In genomic region chr3:54955941-54956340, GRCh38 we compare ENCODE assay signal across 26 cellular contexts. TPM values are rescaled to one million over a fixed set of nuclear protein-coding genes. Genes with fewer than 3 reads are reported as not detected.
"Had no signal": no experiment of that assay in that cellular context is flagged by ENCODE, and none has a peak within 500 bp of the region (broad histone marks: within the 10 kb centered on the region; RNA-seq: fewer than 3 reads in every experiment).

No MANE protein-coding gene starts in this region.

- ATAC-seq: effector memory CD8-positive, alpha-beta T cell; gastroesophageal sphincter; left cardiac atrium; left ventricle myocardium superior; naive thymus-derived CD4-positive, alpha-beta T cell; stimulated activated memory B cell treated with anti-CD40 and anti-IgM and Interleukin-4, amounts not matched to agents 10 μg/mL and 1 μg/mL and 100 μg/mL, for 72 hours had no signal

- H3K4me1 ChIP-seq: right atrium auricular region had no signal

- H3K27ac Mint-ChIP-seq: effector memory CD8-positive, alpha-beta T cell; immature natural killer cell; naive thymus-derived CD4-positive, alpha-beta T cell; stimulated activated memory B cell treated with anti-CD40 and anti-IgM and Interleukin-4, amounts not matched to agents 10 μg/mL and 1 μg/mL and 100 μg/mL, for 72 hours; stimulated activated naive CD8-positive, alpha-beta T cell treated with anti-CD3 and anti-CD28 coated beads, Interleukin-15, Interleukin-2, amounts not matched to agents 100 ng/mL and 50 ng/mL, for 24 hours had no signal

- H3K27me3 ChIP-seq: esophagus squamous epithelium, gastroesophageal sphincter, right atrium auricular region, sigmoid colon, tibial artery had no signal

- DNase-seq: effector memory CD8-positive, alpha-beta T cell; esophagus squamous epithelium; foreskin fibroblast; immature natural killer cell; kidney; left cardiac atrium; left ventricle myocardium superior; naive thymus-derived CD4-positive, alpha-beta T cell; sigmoid colon; stimulated activated CD4-positive, alpha-beta T cell treated with anti-CD3 and anti-CD28 coated beads, Interleukin-2, amount 100 ng/mL, for 48 hours; tibial artery had no signal

- H3K4me1 Mint-ChIP-seq: central memory CD8-positive, alpha-beta T cell; immature natural killer cell; naive thymus-derived CD4-positive, alpha-beta T cell; stimulated activated memory B cell treated with anti-CD40 and anti-IgM and Interleukin-4, amounts not matched to agents 10 μg/mL and 1 μg/mL and 100 μg/mL, for 72 hours had no signal

- H3K27me3 Mint-ChIP-seq: central memory CD8-positive, alpha-beta T cell; effector memory CD8-positive, alpha-beta T cell; naive thymus-derived CD4-positive, alpha-beta T cell; stimulated activated memory B cell treated with anti-CD40 and anti-IgM and Interleukin-4, amounts not matched to agents 10 μg/mL and 1 μg/mL and 100 μg/mL, for 72 hours; stimulated activated naive CD8-positive, alpha-beta T cell treated with anti-CD3 and anti-CD28 coated beads, Interleukin-15, Interleukin-2, amounts not matched to agents 100 ng/mL and 50 ng/mL, for 24 hours had no signal

- H3K9me3 Mint-ChIP-seq: central memory CD8-positive, alpha-beta T cell; naive thymus-derived CD4-positive, alpha-beta T cell; stimulated activated memory B cell treated with anti-CD40 and anti-IgM and Interleukin-4, amounts not matched to agents 10 μg/mL and 1 μg/mL and 100 μg/mL, for 72 hours; stimulated activated naive CD8-positive, alpha-beta T cell treated with anti-CD3 and anti-CD28 coated beads, Interleukin-15, Interleukin-2, amounts not matched to agents 100 ng/mL and 50 ng/mL, for 24 hours had no signal

- H3K36me3 ChIP-seq: esophagus squamous epithelium, gastroesophageal sphincter, right atrium auricular region, sigmoid colon, tibial artery had no signal

- FAIRE-seq: kidney had no signal

- H3K4me3 ChIP-seq: esophagus squamous epithelium, gastroesophageal sphincter, lung, right atrium auricular region, sigmoid colon, skin epidermis, tibial artery had no signal

- H3K4me3 Mint-ChIP-seq: central memory CD8-positive, alpha-beta T cell; effector memory CD8-positive, alpha-beta T cell; immature natural killer cell; naive thymus-derived CD4-positive, alpha-beta T cell; stimulated activated memory B cell treated with anti-CD40 and anti-IgM and Interleukin-4, amounts not matched to agents 10 μg/mL and 1 μg/mL and 100 μg/mL, for 72 hours; stimulated activated naive CD8-positive, alpha-beta T cell treated with anti-CD3 and anti-CD28 coated beads, Interleukin-15, Interleukin-2, amounts not matched to agents 100 ng/mL and 50 ng/mL, for 24 hours had no signal

- H3K9me3 ChIP-seq: esophagus squamous epithelium, gastroesophageal sphincter, right atrium auricular region, sigmoid colon, tibial artery had no signal

- H3K27ac ChIP-seq: esophagus squamous epithelium, gastroesophageal sphincter, right atrium auricular region, sigmoid colon, tibial artery had no signal

- H3K36me3 Mint-ChIP-seq: immature natural killer cell; naive thymus-derived CD4-positive, alpha-beta T cell; stimulated activated memory B cell treated with anti-CD40 and anti-IgM and Interleukin-4, amounts not matched to agents 10 μg/mL and 1 μg/mL and 100 μg/mL, for 72 hours had no signal

RNA-seq across cellular contexts. Expression of gene LRTM1, which starts 28.1 kb away (rescaled TPM):
- total RNA-seq: epithelial cell of proximal tubule; esophagus squamous epithelium; gastroesophageal sphincter; kidney; left cardiac atrium; left ventricle myocardium superior; lung; mesenteric fat pad; mononuclear cell; naive thymus-derived CD4-positive, alpha-beta T cell; osteocyte; posterior vena cava; right atrium auricular region; sigmoid colon; temporal lobe; ureter had no signal
- polyA plus RNA-seq: immature natural killer cell; lung; naive thymus-derived CD4-positive, alpha-beta T cell; neural cell; sigmoid colon had no signal
